In genomic region chr11:134151083-134151747, GRCh38 we compare ENCODE assay signal across 31 cellular contexts.
DNase-seq lines count a peak whose midpoint lies in the region; ATAC-seq and TF ChIP-seq lines count a peak whose summit lies in the region.
"Had no signal": no experiment of that assay in that cellular context is flagged by ENCODE, and none has a peak within 500 bp of the region (broad histone marks: within the 10 kb centered on the region; RNA-seq: fewer than 3 reads in every experiment).

No MANE protein-coding gene starts in this region.

- TF ChIP-seq CTCF in glutamatergic neuron (IDR thresholded peaks at IDR 0.05; ENCODE audit: partially characterized antibody, unreplicated experiment) (no peak), heart left ventricle (IDR thresholded peaks at IDR 0.05) (no peak)

- intact Hi-C loops in heart left ventricle (cut with DNase I): no loop called here

- no peaks in the 10 kb centered on the region for H3K9me3 Mint-ChIP-seq in activated T-cell treated with anti-CD3 and anti-CD28 coated beads, Interleukin-2, amount 50 U/mL, for 72 hours
- H3K9me3 Mint-ChIP-seq in activated T-helper 17 cell treated with anti-CD3 and anti-CD28 coated beads, Interleukin-2, amount 50 U/mL, for 72 hours: no peaks in the 10 kb centered on the region
- H3K9me3 Mint-ChIP-seq in glutamatergic neuron (ENCODE audit: unreplicated experiment): peaks cover 5% of the 10 kb centered on the region
- H3K9me3 Mint-ChIP-seq: activated naive CD8-positive, alpha-beta T cell treated with anti-CD3 and anti-CD28 coated beads, Interleukin-2, amount 10 ng/mL, durations not matched to agents 7 days and 5 days; activated T-helper 1 cell treated with anti-CD3 and anti-CD28 coated beads, Interleukin-12 subunit alpha, Interleukin-12 subunit beta, Interleukin-2, Interleukin-4 antibody, amounts not matched to agents 30 ng/mL and 10 ng/mL and 1 ng/mL, durations not matched to agents 14 hours and 24 hours and 36 hours; neural crest cell; stimulated activated memory B cell treated with anti-CD40 and anti-IgM and Interleukin-4, amounts not matched to agents 10 μg/mL and 1 μg/mL and 100 μg/mL, for 72 hours; T-helper 2 cell treated with Interferon-gamma antibody and Interleukin-4, amounts not matched to agents 5 μg/mL and 100 μg/mL, for 36 hours had no signal

- peaks cover 7 to 9% of the 10 kb centered on the region in 2 donors for H3K36me3 Mint-ChIP-seq in activated T-cell treated with anti-CD3 and anti-CD28 coated beads, Interleukin-2, amount 50 U/mL, for 72 hours (ENCODE audit: insufficient read depth in 2 of 2)
- peaks cover 72% of the 10 kb centered on the region for H3K36me3 Mint-ChIP-seq in activated T-helper 17 cell treated with anti-CD3 and anti-CD28 coated beads, Interleukin-2, amount 50 U/mL, for 72 hours (ENCODE audit: low read depth)
- H3K36me3 Mint-ChIP-seq in glutamatergic neuron (ENCODE audit: unreplicated experiment): no peaks in the 10 kb centered on the region

- peaks cover 32 to 34% of the 10 kb centered on the region in 2 donors for H3K36me3 ChIP-seq in stomach smooth muscle (ENCODE audit: control insufficient read depth in 2 of 2, insufficient read depth in 2 of 2, low read length in 2 of 2)
- H3K36me3 ChIP-seq in heart left ventricle: peaks cover 0 to 87% (median 75%) of the 10 kb centered on the region in 9 donors
- H3K36me3 ChIP-seq: uterus had no signal

- no peaks in the 10 kb centered on the region for H3K4me1 Mint-ChIP-seq in activated T-cell treated with anti-CD3 and anti-CD28 coated beads, Interleukin-2, amount 50 U/mL, for 72 hours (ENCODE audit: low read depth)
- H3K4me1 Mint-ChIP-seq in activated T-helper 17 cell treated with anti-CD3 and anti-CD28 coated beads, Interleukin-2, amount 50 U/mL, for 72 hours: no peaks in the 10 kb centered on the region
- H3K4me1 Mint-ChIP-seq in glutamatergic neuron (ENCODE audit: low read depth, unreplicated experiment): no peaks in the 10 kb centered on the region
- H3K4me1 Mint-ChIP-seq: activated naive CD8-positive, alpha-beta T cell treated with anti-CD3 and anti-CD28 coated beads, Interleukin-2, amount 10 ng/mL, durations not matched to agents 7 days and 5 days; neural crest cell; stimulated activated memory B cell treated with anti-CD40 and anti-IgM and Interleukin-4, amounts not matched to agents 10 μg/mL and 1 μg/mL and 100 μg/mL, for 72 hours had no signal

- no peak for ATAC-seq in activated T-cell treated with anti-CD3 and anti-CD28 coated beads, Interleukin-2, amount 50 U/mL, for 72 hours (replicated peaks in 1 of 2)
- no peak for ATAC-seq in activated T-helper 17 cell treated with anti-CD3 and anti-CD28 coated beads, Interleukin-2, amount 50 U/mL, for 72 hours (replicated peaks)
- no peak for ATAC-seq in GM19463 (IDR thresholded peaks at IDR 0.05; ENCODE audit: unreplicated experiment)
- ATAC-seq in heart left ventricle: no peak
- ATAC-seq: A549; PC-3; right lobe of liver; stimulated activated memory B cell treated with anti-CD40 and anti-IgM and Interleukin-4, amounts not matched to agents 10 μg/mL and 1 μg/mL and 100 μg/mL, for 72 hours had no signal

- no peak overlapping the region for H3K4me3 Mint-ChIP-seq in activated T-cell treated with anti-CD3 and anti-CD28 coated beads, Interleukin-2, amount 50 U/mL, for 72 hours
- no peak overlapping the region for H3K4me3 Mint-ChIP-seq in activated T-helper 17 cell treated with anti-CD3 and anti-CD28 coated beads, Interleukin-2, amount 50 U/mL, for 72 hours
- H3K4me3 Mint-ChIP-seq in glutamatergic neuron (ENCODE audit: unreplicated experiment): no peak overlapping the region
- H3K4me3 Mint-ChIP-seq: activated naive CD8-positive, alpha-beta T cell treated with anti-CD3 and anti-CD28 coated beads, Interleukin-2, amount 10 ng/mL, durations not matched to agents 7 days and 5 days; activated T-helper 1 cell treated with anti-CD3 and anti-CD28 coated beads, Interleukin-12 subunit alpha, Interleukin-12 subunit beta, Interleukin-2, Interleukin-4 antibody, amounts not matched to agents 30 ng/mL and 10 ng/mL and 1 ng/mL, durations not matched to agents 14 hours and 24 hours and 36 hours; neural crest cell; stimulated activated memory B cell treated with anti-CD40 and anti-IgM and Interleukin-4, amounts not matched to agents 10 μg/mL and 1 μg/mL and 100 μg/mL, for 72 hours; T-helper 2 cell treated with Interferon-gamma antibody and Interleukin-4, amounts not matched to agents 5 μg/mL and 100 μg/mL, for 36 hours had no signal

- no peak overlapping the region for H3K4me3 ChIP-seq in stomach smooth muscle (ENCODE audit: low read length in 2 of 2)
- no peak overlapping the region for H3K4me3 ChIP-seq in heart left ventricle
- H3K4me3 ChIP-seq: A549, lung, MG63, right lobe of liver, testis, uterus had no signal

- no peaks in the 10 kb centered on the region for H3K27me3 Mint-ChIP-seq in activated T-cell treated with anti-CD3 and anti-CD28 coated beads, Interleukin-2, amount 50 U/mL, for 72 hours (ENCODE audit: low read depth)
- no peaks in the 10 kb centered on the region for H3K27me3 Mint-ChIP-seq in activated T-helper 17 cell treated with anti-CD3 and anti-CD28 coated beads, Interleukin-2, amount 50 U/mL, for 72 hours
- peaks cover 4% of the 10 kb centered on the region for H3K27me3 Mint-ChIP-seq in glutamatergic neuron (ENCODE audit: unreplicated experiment)
- H3K27me3 Mint-ChIP-seq: activated naive CD8-positive, alpha-beta T cell treated with anti-CD3 and anti-CD28 coated beads, Interleukin-2, amount 10 ng/mL, durations not matched to agents 7 days and 5 days; stimulated activated memory B cell treated with anti-CD40 and anti-IgM and Interleukin-4, amounts not matched to agents 10 μg/mL and 1 μg/mL and 100 μg/mL, for 72 hours had no signal

- H3K27me3 ChIP-seq in stomach smooth muscle (ENCODE audit: control insufficient read depth in 1 of 2, insufficient read depth in 2 of 2, low read length in 2 of 2): no peaks in the 10 kb centered on the region
- H3K27me3 ChIP-seq in heart left ventricle: no peaks in the 10 kb centered on the region
- H3K27me3 ChIP-seq: MG63, right lobe of liver, testis, uterus had no signal

- H3K27ac ChIP-seq in stomach smooth muscle (ENCODE audit: low read length) (peak overlapping the region; percentile 58), heart left ventricle (no peak overlapping the region)
- H3K27ac ChIP-seq: A549, epithelial cell of prostate, right lobe of liver, uterus had no signal

- TF ChIP-seq POLR2A in heart left ventricle (IDR thresholded peaks at IDR 0.05): no peak

- no peak for DNase-seq in activated T-cell treated with anti-CD3 and anti-CD28 coated beads, Interleukin-2, amount 50 U/mL, for 72 hours
- DNase-seq in activated T-cell treated with anti-CD3 and anti-CD28 coated beads for 4 hours (no peak), glutamatergic neuron (no peak), NCI-H748 (lab: John Stamatoyannopoulos, UW; ENCODE audit: unreplicated experiment) (no peak), heart left ventricle (no peak)
- DNase-seq: activated CD4-positive, alpha-beta T cell treated with anti-CD3 and anti-CD28 coated beads for 4 hours; activated naive CD8-positive, alpha-beta T cell treated with anti-CD3 and anti-CD28 coated beads, Interleukin-2, amount 10 ng/mL, durations not matched to agents 7 days and 5 days; cerebellar nuclear complex; head of caudate nucleus; KBM-7; kidney glomerular epithelial cell; MG63; NCI-H1436; NCI-H2107; NCI-H446; PC-3; right lobe of liver; Right ventricle myocardium superior; stimulated activated CD4-positive, alpha-beta T cell treated with anti-CD3 and anti-CD28 coated beads, Interleukin-4, amount 100 ng/mL, for 24 hours; testis; uterus had no signal

- 89 to 93% (median 89%) methylated on average over 10 of the region's 10 CpGs for WGBS in heart left ventricle, 4 donors

- H3K9ac ChIP-seq in stomach smooth muscle (ENCODE audit: low read length in 2 of 2): no peak overlapping the region

- peak overlapping the region; percentile 45 for H3K27ac Mint-ChIP-seq in activated T-cell treated with anti-CD3 and anti-CD28 coated beads, Interleukin-2, amount 50 U/mL, for 72 hours
- H3K27ac Mint-ChIP-seq in activated T-helper 17 cell treated with anti-CD3 and anti-CD28 coated beads, Interleukin-2, amount 50 U/mL, for 72 hours: peak overlapping the region; percentile 70
- H3K27ac Mint-ChIP-seq in glutamatergic neuron (ENCODE audit: unreplicated experiment): peak overlapping the region; percentile 19
- H3K27ac Mint-ChIP-seq: activated naive CD8-positive, alpha-beta T cell treated with anti-CD3 and anti-CD28 coated beads, Interleukin-2, amount 10 ng/mL, durations not matched to agents 7 days and 5 days; activated T-helper 1 cell treated with anti-CD3 and anti-CD28 coated beads, Interleukin-12 subunit alpha, Interleukin-12 subunit beta, Interleukin-2, Interleukin-4 antibody, amounts not matched to agents 30 ng/mL and 10 ng/mL and 1 ng/mL, durations not matched to agents 14 hours and 24 hours and 36 hours; stimulated activated memory B cell treated with anti-CD40 and anti-IgM and Interleukin-4, amounts not matched to agents 10 μg/mL and 1 μg/mL and 100 μg/mL, for 72 hours; T-helper 2 cell treated with Interferon-gamma antibody and Interleukin-4, amounts not matched to agents 5 μg/mL and 100 μg/mL, for 36 hours had no signal

- H3K9me3 ChIP-seq in stomach smooth muscle (ENCODE audit: control insufficient read depth in 2 of 2, low read length in 2 of 2) (no peaks in the 10 kb centered on the region), heart left ventricle (no peaks in the 10 kb centered on the region)
- H3K9me3 ChIP-seq: A549, MG63, right lobe of liver, testis, uterus had no signal

- H3K4me1 ChIP-seq in stomach smooth muscle (ENCODE audit: control insufficient read depth, insufficient read depth, low read length): peaks cover 17% of the 10 kb centered on the region
- peaks cover 0 to 6% (median 0%) of the 10 kb centered on the region in 12 donors for H3K4me1 ChIP-seq in heart left ventricle
- H3K4me1 ChIP-seq: A549, right lobe of liver, uterus had no signal

Comparison
In these comparisons a context has a peak if more than half of its experiments do, and no peak if none do; other contexts are left out.
1. H3K27ac Mint-ChIP-seq: peak in every context shown above with its lines; median percentile 70 in activated T-helper 17 cell treated with anti-CD3 and anti-CD28 coated beads, Interleukin-2, amount 50 U/mL, for 72 hours; 45 in activated T-cell treated with anti-CD3 and anti-CD28 coated beads, Interleukin-2, amount 50 U/mL, for 72 hours; 19 in glutamatergic neuron.